Comparison of ENCODE assay signal across 11 cellular contexts in genomic region chr12:65882504-65882903, GRCh38. TPM values are rescaled to one million over a fixed set of nuclear protein-coding genes. Genes with fewer than 3 reads are reported as not detected.
DNase-seq lines count a peak whose midpoint lies in the region; ATAC-seq and TF ChIP-seq lines count a peak whose summit lies in the region.
"Had no signal": no experiment of that assay in that cellular context is flagged by ENCODE, and none has a peak within 500 bp of the region (broad histone marks: within the 10 kb centered on the region; RNA-seq: fewer than 3 reads in every experiment).

No MANE protein-coding gene starts in this region.

- TF ChIP-seq CTCF in left ventricle myocardium inferior (IDR thresholded peaks at IDR 0.05; ENCODE audit: borderline replicate concordance) (no peak), dorsolateral prefrontal cortex (IDR thresholded peaks at IDR 0.05 in 54 of 56, conservative IDR thresholded peaks at IDR 0.05 in 2 of 56; ENCODE audit: low read depth in 1 of 56, partially characterized antibody in 56 of 56) (no peak), nephron progenitor cell (IDR thresholded peaks at IDR 0.05) (no peak)

- peaks cover 67% of the 10 kb centered on the region for H3K4me1 Mint-ChIP-seq in nephron progenitor cell

- H3K4me1 ChIP-seq in left ventricle myocardium inferior (peaks cover 25% of the 10 kb centered on the region), aorta (ENCODE audit: control insufficient read depth in 1 of 2, insufficient read depth in 2 of 2, low read length in 2 of 2) (peaks cover 0 to 3% of the 10 kb centered on the region in 2 donors)

- H3K36me3 ChIP-seq in left ventricle myocardium inferior (no peaks in the 10 kb centered on the region), aorta (ENCODE audit: control insufficient read depth in 1 of 2, insufficient read depth in 2 of 2, low read length in 1 of 2) (no peaks in the 10 kb centered on the region)

- H3K27ac Mint-ChIP-seq in nephron progenitor cell = peak overlapping the region; percentile 95
- H3K27ac Mint-ChIP-seq: activated CD8-positive, alpha-beta T cell treated with anti-CD3 and anti-CD28 coated beads, Interleukin-2, amount 10 ng/mL, durations not matched to agents 7 days and 5 days; activated naive CD8-positive, alpha-beta T cell treated with anti-CD3 and anti-CD28 coated beads for 36 hours had no signal

- DNase-seq in left ventricle myocardium inferior (no peak), Right ventricle myocardium superior (no peak), dorsolateral prefrontal cortex (no peak), nephron progenitor cell (no peak), aorta (no peak), NAMALWA (ENCODE audit: low spot score) (no peak), NCI-H526 treated with DMSO at 0.1 percent for 48 hours (lab: John Stamatoyannopoulos, UW) (no peak), NCI-H82 (lab: John Stamatoyannopoulos, UW) (no peak)
- DNase-seq: activated CD8-positive, alpha-beta T cell treated with anti-CD3 and anti-CD28 coated beads, Interleukin-2, amount 10 ng/mL, durations not matched to agents 7 days and 5 days; activated naive CD8-positive, alpha-beta T cell treated with anti-CD3 and anti-CD28 coated beads for 36 hours had no signal

- intact Hi-C loops in left ventricle myocardium inferior (cut with micrococcal nuclease) = no loop called here
- intact Hi-C loops in Right ventricle myocardium superior (cut with DNase I) = no loop called here
- intact Hi-C loops in dorsolateral prefrontal cortex (cut with DNase I) = no loop called here
- intact Hi-C loops in aorta (cut with DNase I) = no loop called here

- H3K27ac ChIP-seq in left ventricle myocardium inferior (replicated peaks) = peak overlapping the region; percentile 81
- H3K27ac ChIP-seq in dorsolateral prefrontal cortex = peak overlapping the region in 4 of 59 donors; percentile 16 to 52 (median 38)
- no peak overlapping the region for H3K27ac ChIP-seq in aorta (ENCODE audit: low read depth in 1 of 2, low read length in 2 of 2)

- no peaks in the 10 kb centered on the region for H3K27me3 Mint-ChIP-seq in nephron progenitor cell (ENCODE audit: low read depth, poor library complexity)

- peak overlapping the region; percentile 63 for H3K4me3 ChIP-seq in left ventricle myocardium inferior
- H3K4me3 ChIP-seq in dorsolateral prefrontal cortex = peak overlapping the region in 54 of 59 donors; percentile 1 to 65 (median 39)
- peak overlapping the region; percentile 6 to 32 for H3K4me3 ChIP-seq in aorta (ENCODE audit: low read length in 2 of 2)

- 16 to 17% methylated on average over 3 of the region's 3 CpGs for WGBS in aorta, 2 donors

- no peak overlapping the region for H3K4me3 Mint-ChIP-seq in nephron progenitor cell
- H3K4me3 Mint-ChIP-seq: activated CD8-positive, alpha-beta T cell treated with anti-CD3 and anti-CD28 coated beads, Interleukin-2, amount 10 ng/mL, durations not matched to agents 7 days and 5 days; activated naive CD8-positive, alpha-beta T cell treated with anti-CD3 and anti-CD28 coated beads for 36 hours had no signal

- ATAC-seq in Right ventricle myocardium superior (ENCODE audit: poor library complexity) (no peak), aorta (ENCODE audit: low FRiP score) (no peak)
- ATAC-seq: activated CD8-positive, alpha-beta T cell treated with anti-CD3 and anti-CD28 coated beads, Interleukin-2, amount 10 ng/mL, durations not matched to agents 7 days and 5 days had no signal

- H3K27me3 ChIP-seq in left ventricle myocardium inferior (ENCODE audit: low read depth) (no peaks in the 10 kb centered on the region), dorsolateral prefrontal cortex (peaks cover 0 to 43% (median 0%) of the 10 kb centered on the region in 45 donors), aorta (ENCODE audit: control insufficient read depth in 1 of 2, insufficient read depth in 2 of 2, low read length in 1 of 2) (no peaks in the 10 kb centered on the region)

- H3K9me3 Mint-ChIP-seq in nephron progenitor cell = no peaks in the 10 kb centered on the region
- H3K9me3 Mint-ChIP-seq: activated naive CD8-positive, alpha-beta T cell treated with anti-CD3 and anti-CD28 coated beads for 36 hours had no signal

- peaks cover 75% of the 10 kb centered on the region for H3K36me3 Mint-ChIP-seq in nephron progenitor cell (ENCODE audit: low read depth)
- H3K36me3 Mint-ChIP-seq: activated naive CD8-positive, alpha-beta T cell treated with anti-CD3 and anti-CD28 coated beads for 36 hours had no signal

- H3K9me3 ChIP-seq in left ventricle myocardium inferior (replicated peaks) (no peaks in the 10 kb centered on the region), aorta (ENCODE audit: control insufficient read depth, low read length) (no peaks in the 10 kb centered on the region)

RNA-seq across cellular contexts. Expression of gene HMGA2, which starts 58.2 kb away (rescaled TPM):
- total RNA-seq in left ventricle myocardium inferior (not detected), Right ventricle myocardium superior (not detected), dorsolateral prefrontal cortex (1 to 10 TPM in 3 of 120 experiments, under 1 TPM in 43, not detected in 74; 0.04 to 1.4 (median 0.31) TPM), aorta (under 1 TPM; 0.30 to 0.88 TPM)
- under 1 TPM in 1 of 2 donors, not detected in 1; 0.18 TPM for polyA plus RNA-seq in aorta
- total RNA-seq: activated CD8-positive, alpha-beta T cell treated with anti-CD3 and anti-CD28 coated beads, Interleukin-2, amount 10 ng/mL, durations not matched to agents 7 days and 5 days; activated naive CD8-positive, alpha-beta T cell treated with anti-CD3 and anti-CD28 coated beads for 36 hours had no signal
- polyA plus RNA-seq: liver had no signal
